ENCODE assay signal across 21 cellular contexts in the genomic region with DNA sequence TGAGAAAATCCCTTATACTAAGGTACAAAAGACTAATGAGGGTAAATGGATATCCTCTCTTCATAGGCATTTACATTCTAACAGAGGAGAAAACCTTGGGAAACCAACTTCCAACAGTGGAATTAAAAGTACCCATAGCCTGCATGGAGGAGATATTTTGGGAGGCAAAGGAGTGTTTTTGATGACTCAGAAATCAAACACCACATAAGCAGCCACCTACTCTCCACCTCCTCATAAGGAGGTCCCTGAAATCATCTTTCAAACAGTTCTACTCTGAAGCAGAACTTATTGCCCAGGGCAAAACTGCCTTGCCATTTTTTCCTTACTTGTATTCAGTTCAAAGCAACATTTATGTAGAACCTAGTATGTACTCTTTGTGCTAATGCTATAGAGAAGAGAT.
"Had no signal": no experiment of that assay in that cellular context is flagged by ENCODE, and none has a peak within 500 bp of the region (broad histone marks: within the 10 kb centered on the region; RNA-seq: fewer than 3 reads in every experiment).

No MANE protein-coding gene starts in this region.

- H3K27me3 ChIP-seq: hepatocyte, ovary, tibial nerve, uterus had no signal

- H3K9me3 Mint-ChIP-seq: type B pancreatic cell had no signal

- H3K27ac ChIP-seq: hepatocyte, left ventricle myocardium inferior, ovary, prostate gland, spleen, tibial nerve, uterus had no signal

- H3K4me2 ChIP-seq: hepatocyte had no signal

- ATAC-seq: mucosa of descending colon; naive thymus-derived CD4-positive, alpha-beta T cell; natural killer cell treated with Interleukin-12 subunit alpha and Interleukin-12 subunit beta and Interleukin-15 and Interleukin-18, amount 100 ng/mL, for 72 hours; right cardiac atrium; sciatic nerve; stimulated activated effector memory CD8-positive, alpha-beta T cell treated with anti-CD3 and anti-CD28 coated beads, Interleukin-12 subunit alpha, Interleukin-12 subunit beta, amount 100 ng/mL, for 72 hours had no signal

- H3K4me1 Mint-ChIP-seq: memory B cell; naive thymus-derived CD4-positive, alpha-beta T cell; stimulated activated effector memory CD8-positive, alpha-beta T cell treated with anti-CD3 and anti-CD28 coated beads, Interleukin-12 subunit alpha, Interleukin-12 subunit beta, amount 100 ng/mL, for 72 hours had no signal

- H3K27ac Mint-ChIP-seq: memory B cell; naive thymus-derived CD4-positive, alpha-beta T cell; natural killer cell treated with Interleukin-12 subunit alpha and Interleukin-12 subunit beta and Interleukin-15 and Interleukin-18, amount 100 ng/mL, for 72 hours; stimulated activated effector memory CD8-positive, alpha-beta T cell treated with anti-CD3 and anti-CD28 coated beads, Interleukin-12 subunit alpha, Interleukin-12 subunit beta, amount 100 ng/mL, for 72 hours; stimulated activated naive CD8-positive, alpha-beta T cell treated with anti-CD3 and anti-CD28 coated beads, Interleukin-15, Interleukin-2, amounts not matched to agents 100 ng/mL and 50 ng/mL, for 24 hours; type B pancreatic cell had no signal

- DNase-seq: islet precursor cell; left ventricle myocardium inferior; midbrain; mucosa of descending colon; naive thymus-derived CD4-positive, alpha-beta T cell; ovary; right cardiac atrium; small intestine; spleen; stimulated activated CD4-positive, alpha-beta T cell treated with anti-CD3 and anti-CD28 coated beads, Interleukin-4, amount 100 ng/mL, for 24 hours; stimulated activated naive CD4-positive, alpha-beta T cell; uterus had no signal

- FAIRE-seq: small intestine had no signal

- H3K4me1 ChIP-seq: left ventricle myocardium inferior, prostate gland, spleen, tibial nerve, uterus had no signal

- H3K4me3 Mint-ChIP-seq: memory B cell; naive thymus-derived CD4-positive, alpha-beta T cell; natural killer cell treated with Interleukin-12 subunit alpha and Interleukin-12 subunit beta and Interleukin-15 and Interleukin-18, amount 100 ng/mL, for 72 hours; stimulated activated effector memory CD8-positive, alpha-beta T cell treated with anti-CD3 and anti-CD28 coated beads, Interleukin-12 subunit alpha, Interleukin-12 subunit beta, amount 100 ng/mL, for 72 hours; stimulated activated naive CD8-positive, alpha-beta T cell treated with anti-CD3 and anti-CD28 coated beads, Interleukin-15, Interleukin-2, amounts not matched to agents 100 ng/mL and 50 ng/mL, for 24 hours; type B pancreatic cell had no signal

- H3K9me3 ChIP-seq: mucosa of descending colon, ovary, prostate gland, uterus had no signal

- H3K4me3 ChIP-seq: hepatocyte, left ventricle myocardium inferior, mucosa of descending colon, ovary, prostate gland, spleen, tibial nerve, uterus had no signal

- H3K36me3 ChIP-seq: left ventricle myocardium inferior, ovary, prostate gland, spleen, tibial nerve, uterus had no signal

- H3K36me3 Mint-ChIP-seq: memory B cell; natural killer cell treated with Interleukin-12 subunit alpha and Interleukin-12 subunit beta and Interleukin-15 and Interleukin-18, amount 100 ng/mL, for 72 hours; stimulated activated effector memory CD8-positive, alpha-beta T cell treated with anti-CD3 and anti-CD28 coated beads, Interleukin-12 subunit alpha, Interleukin-12 subunit beta, amount 100 ng/mL, for 72 hours; type B pancreatic cell had no signal
